ENCODE assay signal across 8 cellular contexts in genomic region chr15:64095795-64096485, GRCh38.
DNase-seq lines count a peak whose midpoint lies in the region; ATAC-seq lines count a peak whose summit lies in the region.

TSS of gene SNX1 (plus strand) at chr15:64095982. CDS start at chr15:64096014, 32 bp downstream.

- peak; percentile 34 for ATAC-seq in HG03571 (IDR thresholded peaks at IDR 0.05; ENCODE audit: unreplicated experiment)

- DNase-seq in AML-193 (lab: John Stamatoyannopoulos, UW) (peak; percentile 84 to 86), GM19240 (ENCODE audit: insufficient read length, low spot score) (peak; percentile 43), NCI-H774 (lab: John Stamatoyannopoulos, UW) (peak; percentile 93), cortex of kidney (lab: John Stamatoyannopoulos, UW) (peak; percentile 31), left kidney (ENCODE audit: low read depth, low spot score) (peak; percentile 98)
- DNase-seq in activated CD4-positive, alpha-beta T cell treated with anti-CD3 and anti-CD28 coated beads, Interleukin-2, amount 50 U/mL, for 24 hours (ENCODE audit: low read depth in 1 of 2, low spot score in 1 of 2) = peak; percentile 86 to 95
- peak; percentile 98 for DNase-seq in stimulated activated CD4-positive, alpha-beta T cell treated with anti-CD3 and anti-CD28 coated beads, Interleukin-1b, Interleukin-23, amount 100 ng/mL, for 4 hours (ENCODE audit: low read depth in 2 of 2)

Comparison
In these comparisons a context has a peak if more than half of its experiments do, and no peak if none do; other contexts are left out.
1. Peak in every context shown above with its lines: DNase-seq and ATAC-seq.
2. DNase-seq: peak in every context shown above with its lines; median percentile 98 in left kidney; 98 in stimulated activated CD4-positive, alpha-beta T cell treated with anti-CD3 and anti-CD28 coated beads, Interleukin-1b, Interleukin-23, amount 100 ng/mL, for 4 hours; 93 in NCI-H774; 90 in activated CD4-positive, alpha-beta T cell treated with anti-CD3 and anti-CD28 coated beads, Interleukin-2, amount 50 U/mL, for 24 hours; 85 in AML-193; 43 in GM19240; 31 in cortex of kidney.